29 cellular contexts compared by ENCODE assay signal in genomic region chr12:121960541-121960940, GRCh38.
"Had no signal": no experiment of that assay in that cellular context is flagged by ENCODE, and none has a peak within 500 bp of the region (broad histone marks: within the 10 kb centered on the region; RNA-seq: fewer than 3 reads in every experiment).

No MANE protein-coding gene starts in this region.

- H3K9me3 ChIP-seq: left ventricle myocardium inferior, pancreas, prostate gland, stomach, suprapubic skin, thoracic aorta, tibial artery, vagina had no signal

- H3K36me3 Mint-ChIP-seq: immature natural killer cell; naive B cell; natural killer cell; stimulated activated naive B cell treated with anti-CD40 and anti-IgM and Interleukin-4, amounts not matched to agents 10 μg/mL and 1 μg/mL and 100 μg/mL, for 72 hours; type B pancreatic cell had no signal

- H3K27ac Mint-ChIP-seq: immature natural killer cell; mesothelial cell of epicardium; natural killer cell; nephron progenitor cell; stimulated activated naive B cell treated with anti-CD40 and anti-IgM and Interleukin-4, amounts not matched to agents 10 μg/mL and 1 μg/mL and 100 μg/mL, for 72 hours; type B pancreatic cell had no signal

- H3K4me3 Mint-ChIP-seq: mesothelial cell of epicardium; naive B cell; natural killer cell; nephron progenitor cell; stimulated activated naive B cell treated with anti-CD40 and anti-IgM and Interleukin-4, amounts not matched to agents 10 μg/mL and 1 μg/mL and 100 μg/mL, for 72 hours; type B pancreatic cell had no signal

- H3K27ac ChIP-seq: left ventricle myocardium inferior, pancreas, prostate gland, skin epidermis, stomach, suprapubic skin, thoracic aorta, tibial artery, vagina had no signal

- H3K9me3 Mint-ChIP-seq: immature natural killer cell; mesothelial cell of epicardium; naive B cell; natural killer cell; nephron progenitor cell; stimulated activated naive B cell treated with anti-CD40 and anti-IgM and Interleukin-4, amounts not matched to agents 10 μg/mL and 1 μg/mL and 100 μg/mL, for 72 hours; type B pancreatic cell had no signal

- H3K27me3 ChIP-seq: pancreas, stomach, suprapubic skin, tibial artery, vagina had no signal

- H3K27me3 Mint-ChIP-seq: stimulated activated naive B cell treated with anti-CD40 and anti-IgM and Interleukin-4, amounts not matched to agents 10 μg/mL and 1 μg/mL and 100 μg/mL, for 72 hours had no signal

- H3K4me3 ChIP-seq: left ventricle myocardium inferior, lung, pancreas, prostate gland, skin epidermis, stomach, suprapubic skin, thoracic aorta, tibial artery, vagina had no signal

- H3K4me1 Mint-ChIP-seq: immature natural killer cell, natural killer cell had no signal

- H3K4me1 ChIP-seq: pancreas, prostate gland, stomach, suprapubic skin, tibial artery had no signal

- DNase-seq: hypothalamus; immature natural killer cell; left ventricle myocardium inferior; mesendoderm; naive B cell; natural killer cell; nephron progenitor cell; nucleus accumbens; pancreas; posterior cingulate gyrus; retina; right cardiac atrium; stimulated activated CD4-positive, alpha-beta T cell treated with anti-CD3 and anti-CD28 coated beads, Interleukin-12 subunit alpha, Interleukin-12 subunit beta, amount 100 ng/mL, for 4 hours; stimulated activated CD4-positive, alpha-beta T cell treated with anti-CD3 and anti-CD28 coated beads, Interleukin-15, amount 100 ng/mL, for 24 hours; stimulated activated CD4-positive, alpha-beta T cell treated with anti-CD3 and anti-CD28 coated beads, Interleukin-2, amount 100 ng/mL, for 24 hours; stimulated activated CD4-positive, alpha-beta T cell treated with anti-CD3 and anti-CD28 coated beads, Interleukin-4, amount 100 ng/mL, for 1 hour; stimulated activated naive B cell treated with anti-CD40 and anti-IgM and Interleukin-4, amounts not matched to agents 10 μg/mL and 1 μg/mL and 100 μg/mL, for 72 hours; stimulated activated naive CD8-positive, alpha-beta T cell treated with anti-CD3 and anti-CD28 coated beads, Interleukin-15, Interleukin-2, amounts not matched to agents 100 U/mL and 50 U/mL, for 24 hours; stomach; tibial artery had no signal

- H3K36me3 ChIP-seq: left ventricle myocardium inferior, pancreas, prostate gland, stomach, suprapubic skin, thoracic aorta, vagina had no signal

- FAIRE-seq: islet of Langerhans, pancreas had no signal
